12 cellular contexts compared by ENCODE assay signal in genomic region chr22:42816339-42816738, GRCh38.
"Had no signal": no experiment of that assay in that cellular context is flagged by ENCODE, and none has a peak within 500 bp of the region (broad histone marks: within the 10 kb centered on the region; RNA-seq: fewer than 3 reads in every experiment).

No MANE protein-coding gene starts in this region.

- H3K4me1 Mint-ChIP-seq: activated naive CD4-positive, alpha-beta T cell treated with anti-CD3 and anti-CD28 coated beads, Interleukin-2, amount 10 ng/mL, durations not matched to agents 7 days and 5 days; brain had no signal

- H3K27me3 Mint-ChIP-seq: activated naive CD4-positive, alpha-beta T cell treated with anti-CD3 and anti-CD28 coated beads, Interleukin-2, amount 10 ng/mL, durations not matched to agents 7 days and 5 days; brain had no signal

- H3K9me3 ChIP-seq: esophagus squamous epithelium, stomach, thoracic aorta had no signal

- H3K4me3 ChIP-seq: dorsolateral prefrontal cortex, esophagus squamous epithelium, stomach, thoracic aorta had no signal

- H3K9me3 Mint-ChIP-seq: activated naive CD4-positive, alpha-beta T cell treated with anti-CD3 and anti-CD28 coated beads, Interleukin-2, amount 10 ng/mL, durations not matched to agents 7 days and 5 days; activated T-helper 2 cell treated with anti-CD3 and anti-CD28 coated beads, Interferon-gamma antibody, Interleukin-2, Interleukin-4, amounts not matched to agents 10 μg/mL and 5 μg/mL and 100 μg/mL, durations not matched to agents 14 hours and 24 hours and 36 hours; immature natural killer cell; T-helper 1 cell treated with Interleukin-12 subunit alpha and Interleukin-12 subunit beta and Interleukin-4 antibody, amounts not matched to agents 30 μg/mL and 1 μg/mL, for 36 hours had no signal

- DNase-seq: activated naive CD4-positive, alpha-beta T cell treated with anti-CD3 and anti-CD28 coated beads, Interleukin-2, amount 10 ng/mL, durations not matched to agents 7 days and 5 days; amygdala; dorsolateral prefrontal cortex; esophagus squamous epithelium; foreskin fibroblast; immature natural killer cell; mesenchymal stem cell; stomach had no signal

- H3K4me3 Mint-ChIP-seq: activated naive CD4-positive, alpha-beta T cell treated with anti-CD3 and anti-CD28 coated beads, Interleukin-2, amount 10 ng/mL, durations not matched to agents 7 days and 5 days; brain; immature natural killer cell; T-helper 1 cell treated with Interleukin-12 subunit alpha and Interleukin-12 subunit beta and Interleukin-4 antibody, amounts not matched to agents 30 μg/mL and 1 μg/mL, for 36 hours had no signal

- H3K27ac Mint-ChIP-seq: activated naive CD4-positive, alpha-beta T cell treated with anti-CD3 and anti-CD28 coated beads, Interleukin-2, amount 10 ng/mL, durations not matched to agents 7 days and 5 days; activated T-helper 2 cell treated with anti-CD3 and anti-CD28 coated beads, Interferon-gamma antibody, Interleukin-2, Interleukin-4, amounts not matched to agents 10 μg/mL and 5 μg/mL and 100 μg/mL, durations not matched to agents 14 hours and 24 hours and 36 hours; brain; immature natural killer cell; T-helper 1 cell treated with Interleukin-12 subunit alpha and Interleukin-12 subunit beta and Interleukin-4 antibody, amounts not matched to agents 30 μg/mL and 1 μg/mL, for 36 hours had no signal

- H3K27me3 ChIP-seq: dorsolateral prefrontal cortex, esophagus squamous epithelium, stomach had no signal

- H3K27ac ChIP-seq: dorsolateral prefrontal cortex, esophagus squamous epithelium, stomach, thoracic aorta had no signal
